23 cellular contexts compared by ENCODE assay signal in the genomic region with DNA sequence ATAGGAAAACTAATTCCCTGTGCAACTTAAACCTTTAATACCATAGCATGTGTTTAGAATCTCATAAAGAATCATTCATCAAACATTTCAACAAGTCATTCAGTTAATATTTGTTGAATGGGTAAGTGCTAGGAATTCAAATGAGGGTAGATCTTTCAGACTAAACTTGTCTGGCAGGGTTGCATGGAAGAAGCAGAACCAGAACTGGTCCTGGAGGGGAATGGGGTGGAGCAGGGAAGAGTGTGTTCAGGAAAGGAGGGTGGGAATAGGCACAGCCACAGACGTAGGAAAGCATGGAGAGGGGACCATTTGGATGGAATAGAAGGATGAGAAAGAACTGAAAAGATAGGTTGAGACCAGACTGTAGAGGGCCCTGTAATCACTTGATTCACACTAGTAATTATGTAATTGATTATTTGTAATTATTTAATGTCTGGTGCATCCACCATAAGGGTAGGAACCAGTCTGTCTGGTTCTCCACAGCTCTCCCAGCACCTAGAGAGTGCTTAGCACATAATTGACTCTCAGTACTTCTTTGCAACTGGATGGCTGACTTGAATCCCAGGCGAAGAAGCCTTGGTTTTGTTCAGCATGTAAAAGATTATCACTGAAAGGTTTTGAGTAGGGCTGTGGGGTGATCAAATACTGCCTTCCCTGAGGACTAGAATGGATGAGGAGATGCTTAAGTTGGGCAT. TPM values are rescaled to one million over a fixed set of nuclear protein-coding genes. Genes with fewer than 3 reads are reported as not detected.
DNase-seq lines count a peak whose midpoint lies in the region; ATAC-seq and TF ChIP-seq lines count a peak whose summit lies in the region.
"Had no signal": no experiment of that assay in that cellular context is flagged by ENCODE, and none has a peak within 500 bp of the region (broad histone marks: within the 10 kb centered on the region; RNA-seq: fewer than 3 reads in every experiment).

No MANE protein-coding gene starts in this region.

- H3K27ac Mint-ChIP-seq in neural progenitor cell (no peak overlapping the region), type B pancreatic cell (no peak overlapping the region)
- no peak overlapping the region for H3K27ac Mint-ChIP-seq in natural killer cell treated with Interleukin-12 subunit alpha and Interleukin-12 subunit beta and Interleukin-15 and Interleukin-18, amount 100 ng/mL, for 72 hours
- H3K27ac Mint-ChIP-seq: nephron progenitor cell; stimulated activated effector memory CD8-positive, alpha-beta T cell treated with anti-CD3 and anti-CD28 coated beads, Interleukin-12 subunit alpha, Interleukin-12 subunit beta, amount 100 ng/mL, for 72 hours; T-helper 1 cell treated with Interleukin-12 subunit alpha and Interleukin-12 subunit beta and Interleukin-4 antibody, amounts not matched to agents 30 μg/mL and 1 μg/mL, for 36 hours had no signal

- H3K4me2 ChIP-seq in OCI-LY3 (ENCODE audit: low read length): peak overlapping the region; percentile 9; the same call in 1 of the 2 replicates
- peak overlapping the region; percentile 82 for H3K4me2 ChIP-seq in hepatocyte
- peak overlapping the region; percentile 92 for H3K4me2 ChIP-seq in neural progenitor cell
- H3K4me2 ChIP-seq: BLaER1 treated with 17β-estradiol and CSF1 and Interleukin-3, amounts not matched to agents 10 nM and 100 nM had no signal

- H3K4me3 Mint-ChIP-seq in neural progenitor cell (no peak overlapping the region), type B pancreatic cell (no peak overlapping the region)
- no peak overlapping the region for H3K4me3 Mint-ChIP-seq in natural killer cell treated with Interleukin-12 subunit alpha and Interleukin-12 subunit beta and Interleukin-15 and Interleukin-18, amount 100 ng/mL, for 72 hours
- H3K4me3 Mint-ChIP-seq: nephron progenitor cell; stimulated activated effector memory CD8-positive, alpha-beta T cell treated with anti-CD3 and anti-CD28 coated beads, Interleukin-12 subunit alpha, Interleukin-12 subunit beta, amount 100 ng/mL, for 72 hours; T-helper 1 cell treated with Interleukin-12 subunit alpha and Interleukin-12 subunit beta and Interleukin-4 antibody, amounts not matched to agents 30 μg/mL and 1 μg/mL, for 36 hours had no signal

- H3K79me2 ChIP-seq in OCI-LY3 (ENCODE audit: low read length) (no peaks in the 10 kb centered on the region), hepatocyte (peaks cover 24% of the 10 kb centered on the region), neural progenitor cell (ENCODE audit: low read depth) (peaks cover 62% of the 10 kb centered on the region)

- no peak overlapping the region for H3K4me3 ChIP-seq in OCI-LY3 (ENCODE audit: low read length)
- no peak overlapping the region for H3K4me3 ChIP-seq in hepatocyte
- peak overlapping the region; percentile 79 for H3K4me3 ChIP-seq in neural progenitor cell
- no peak overlapping the region for H3K4me3 ChIP-seq in WERI-Rb-1 (ENCODE audit: low read depth, low read length)
- H3K4me3 ChIP-seq: BLaER1 treated with 17β-estradiol and CSF1 and Interleukin-3, amounts not matched to agents 10 nM and 100 nM; SJCRH30 had no signal

- H3K27ac ChIP-seq in OCI-LY3 (ENCODE audit: low read length): no peak overlapping the region
- H3K27ac ChIP-seq in hepatocyte: peak overlapping the region; percentile 44
- H3K27ac ChIP-seq in neural progenitor cell: no peak overlapping the region
- H3K27ac ChIP-seq in WERI-Rb-1: no peak overlapping the region
- H3K27ac ChIP-seq: BLaER1 treated with 17β-estradiol and CSF1 and Interleukin-3, amounts not matched to agents 10 nM and 100 nM; brain microvascular endothelial cell; SJCRH30 had no signal

- TF ChIP-seq CTCF in OCI-LY3 (IDR thresholded peaks at IDR 0.05; ENCODE audit: low read depth, low read length) (no peak), hepatocyte (IDR thresholded peaks at IDR 0.05; ENCODE audit: poor library complexity) (no peak), neural progenitor cell (IDR thresholded peaks at IDR 0.05) (no peak), type B pancreatic cell (conservative IDR thresholded peaks at IDR 0.05) (no peak), WERI-Rb-1 (IDR thresholded peaks at IDR 0.05; ENCODE audit: low read depth, low read length) (no peak)

- no peaks in the 10 kb centered on the region for H3K36me3 Mint-ChIP-seq in neural progenitor cell
- H3K36me3 Mint-ChIP-seq in type B pancreatic cell: no peaks in the 10 kb centered on the region
- H3K36me3 Mint-ChIP-seq in natural killer cell treated with Interleukin-12 subunit alpha and Interleukin-12 subunit beta and Interleukin-15 and Interleukin-18, amount 100 ng/mL, for 72 hours: no peaks in the 10 kb centered on the region

- H3K4me1 ChIP-seq in OCI-LY3 (ENCODE audit: low read length): peaks cover 31% of the 10 kb centered on the region
- H3K4me1 ChIP-seq in hepatocyte (ENCODE audit: insufficient read depth): peaks cover 12% of the 10 kb centered on the region
- peaks cover 41% of the 10 kb centered on the region for H3K4me1 ChIP-seq in neural progenitor cell

- no peak for ATAC-seq in natural killer cell treated with Interleukin-12 subunit alpha and Interleukin-12 subunit beta and Interleukin-15 and Interleukin-18, amount 100 ng/mL, for 72 hours
- ATAC-seq: stimulated activated effector memory CD8-positive, alpha-beta T cell treated with anti-CD3 and anti-CD28 coated beads, Interleukin-12 subunit alpha, Interleukin-12 subunit beta, amount 100 ng/mL, for 72 hours had no signal

- H3K27me3 Mint-ChIP-seq in neural progenitor cell (ENCODE audit: insufficient read depth, low read depth) (peaks cover 2% of the 10 kb centered on the region), type B pancreatic cell (no peaks in the 10 kb centered on the region)
- peaks cover 0 to 12% of the 10 kb centered on the region in 2 donors for H3K27me3 Mint-ChIP-seq in natural killer cell treated with Interleukin-12 subunit alpha and Interleukin-12 subunit beta and Interleukin-15 and Interleukin-18, amount 100 ng/mL, for 72 hours

- H3K9me2 ChIP-seq in hepatocyte (replicated peaks; ENCODE audit: insufficient read depth): no peaks in the 10 kb centered on the region

- H3K4me1 Mint-ChIP-seq in neural progenitor cell (peaks cover 13% of the 10 kb centered on the region), type B pancreatic cell (ENCODE audit: unreplicated experiment) (peaks cover 5% of the 10 kb centered on the region)
- H3K4me1 Mint-ChIP-seq in natural killer cell treated with Interleukin-12 subunit alpha and Interleukin-12 subunit beta and Interleukin-15 and Interleukin-18, amount 100 ng/mL, for 72 hours (ENCODE audit: low read depth in 2 of 2): peaks cover 6 to 8% of the 10 kb centered on the region in 2 donors

- peaks cover 51% of the 10 kb centered on the region for H3F3A ChIP-seq in neural progenitor cell (ENCODE audit: low read depth)

- H4K20me1 ChIP-seq in OCI-LY3 (ENCODE audit: insufficient read depth, low read length) (no peaks in the 10 kb centered on the region), hepatocyte (ENCODE audit: insufficient read depth, poor library complexity, severe bottlenecking) (peaks cover 1% of the 10 kb centered on the region), neural progenitor cell (ENCODE audit: low read depth) (peaks cover 9% of the 10 kb centered on the region)
- H4K20me1 ChIP-seq: BLaER1 treated with 17β-estradiol and CSF1 and Interleukin-3, amounts not matched to agents 10 nM and 100 nM had no signal

- H3K9me3 Mint-ChIP-seq in neural progenitor cell (no peaks in the 10 kb centered on the region), type B pancreatic cell (no peaks in the 10 kb centered on the region)
- H3K9me3 Mint-ChIP-seq in natural killer cell treated with Interleukin-12 subunit alpha and Interleukin-12 subunit beta and Interleukin-15 and Interleukin-18, amount 100 ng/mL, for 72 hours: no peaks in the 10 kb centered on the region
- H3K9me3 Mint-ChIP-seq: nephron progenitor cell; stimulated activated effector memory CD8-positive, alpha-beta T cell treated with anti-CD3 and anti-CD28 coated beads, Interleukin-12 subunit alpha, Interleukin-12 subunit beta, amount 100 ng/mL, for 72 hours; T-helper 1 cell treated with Interleukin-12 subunit alpha and Interleukin-12 subunit beta and Interleukin-4 antibody, amounts not matched to agents 30 μg/mL and 1 μg/mL, for 36 hours had no signal

- peak; percentile 13 to 16 for DNase-seq in NCI-H526 (lab: John Stamatoyannopoulos, UW)
- DNase-seq in NCI-H526 treated with DMSO at 0.1 percent for 48 hours (lab: John Stamatoyannopoulos, UW): no peak
- no peak for DNase-seq in hepatocyte (ENCODE audit: low spot score)
- DNase-seq in neural progenitor cell (ENCODE audit: low spot score): no peak
- DNase-seq in type B pancreatic cell (ENCODE audit: extremely low spot score, unreplicated experiment): no peak
- DNase-seq in natural killer cell treated with Interleukin-12 subunit alpha and Interleukin-12 subunit beta and Interleukin-15 and Interleukin-18, amount 100 ng/mL, for 72 hours (ENCODE audit: low spot score): no peak
- no peak for DNase-seq in WERI-Rb-1
- DNase-seq: activated CD4-positive, alpha-beta T cell treated with anti-CD3 and anti-CD28 coated beads, Interleukin-2, amount 50 U/mL, for 1 hour; activated effector memory CD4-positive, alpha-beta T cell treated with Interleukin-2 at 50 U/mL for 16 hours; brain microvascular endothelial cell; cortex of kidney; KBM-7; kidney glomerular epithelial cell; midbrain; MV-4-11; NCI-H2029; NCI-H524 treated with DMSO at 0.1 percent for 48 hours; nephron progenitor cell; SJCRH30 had no signal

- H3K36me3 ChIP-seq in OCI-LY3 (replicated peaks; ENCODE audit: low read depth, low read length) (no peaks in the 10 kb centered on the region), hepatocyte (replicated peaks; ENCODE audit: insufficient read depth, low read depth) (no peaks in the 10 kb centered on the region), neural progenitor cell (no peaks in the 10 kb centered on the region), WERI-Rb-1 (no peaks in the 10 kb centered on the region; the same call in 1 of the 2 replicates)
- H3K36me3 ChIP-seq: BLaER1 treated with 17β-estradiol and CSF1 and Interleukin-3, amounts not matched to agents 10 nM and 100 nM; brain microvascular endothelial cell; SJCRH30 had no signal

- H2AFZ ChIP-seq in OCI-LY3 (ENCODE audit: low read depth, low read length) (no peak overlapping the region), hepatocyte (no peak overlapping the region), neural progenitor cell (replicated peaks) (no peak overlapping the region)

- WGBS in hepatocyte (ENCODE audit: low lambda C conversion rate, missing lambda C conversion rate): 69% methylated on average over 2 of the region's 2 CpGs

- H3K27me3 ChIP-seq in OCI-LY3 (ENCODE audit: low read depth, low read length) (no peaks in the 10 kb centered on the region), hepatocyte (no peaks in the 10 kb centered on the region), neural progenitor cell (no peaks in the 10 kb centered on the region), WERI-Rb-1 (ENCODE audit: insufficient read depth, low read depth, severe bottlenecking) (no peaks in the 10 kb centered on the region)
- H3K27me3 ChIP-seq: brain microvascular endothelial cell, SJCRH30 had no signal

- H3K9ac ChIP-seq in OCI-LY3 (ENCODE audit: low read length): no peak overlapping the region
- H3K9ac ChIP-seq in neural progenitor cell: no peak overlapping the region
- H3K9ac ChIP-seq: BLaER1 treated with 17β-estradiol and CSF1 and Interleukin-3, amounts not matched to agents 10 nM and 100 nM had no signal

- H3K9me3 ChIP-seq in OCI-LY3 (ENCODE audit: insufficient read depth, low read length) (no peaks in the 10 kb centered on the region), hepatocyte (ENCODE audit: low read depth) (no peaks in the 10 kb centered on the region), neural progenitor cell (ENCODE audit: low read depth) (no peaks in the 10 kb centered on the region), WERI-Rb-1 (ENCODE audit: severe bottlenecking) (no peaks in the 10 kb centered on the region)
- H3K9me3 ChIP-seq: BLaER1 treated with 17β-estradiol and CSF1 and Interleukin-3, amounts not matched to agents 10 nM and 100 nM; SJCRH30 had no signal

RNA-seq across cellular contexts. Expression of gene MAP3K9, which starts 3.0 kb away (rescaled TPM):
- total RNA-seq in hepatocyte (7.5 and 9.2 TPM in 2 replicates), neural progenitor cell (ENCODE audit: low replicate concordance) (14.9 and 25.3 TPM in 2 replicates), type B pancreatic cell (ENCODE audit: low replicate concordance) (14.9 and 27.4 TPM in 2 replicates)
- polyA plus RNA-seq in hepatocyte: 4.1 and 4.4 TPM in 2 replicates
- total RNA-seq in natural killer cell treated with Interleukin-12 subunit alpha and Interleukin-12 subunit beta and Interleukin-15 and Interleukin-18, amount 100 ng/mL, for 72 hours: 10 to 100 TPM in 1 of 2 donors, 1 to 10 TPM in 1; 4.2 to 13.7 TPM

Comparison
In these comparisons a context has a peak if more than half of its experiments do, and no peak if none do; other contexts are left out.
1. DNase-seq: peak in NCI-H526 (2 of 2); none in NCI-H526 treated with DMSO at 0.1 percent for 48 hours (single experiment), hepatocyte (single experiment), neural progenitor cell (single experiment), type B pancreatic cell (single experiment), natural killer cell treated with Interleukin-12 subunit alpha and Interleukin-12 subunit beta and Interleukin-15 and Interleukin-18, amount 100 ng/mL, for 72 hours (single experiment) and WERI-Rb-1 (single experiment).
2. H3K4me2 ChIP-seq: peak in every context shown above with its lines; median percentile 92 in neural progenitor cell; 82 in hepatocyte; 9 in OCI-LY3.